ENCODE assay signal across 8 cellular contexts in genomic region chr3:15332405-15333098, GRCh38. TPM values are rescaled to one million over a fixed set of nuclear protein-coding genes. Genes with fewer than 3 reads are reported as not detected.
DNase-seq lines count a peak whose midpoint lies in the region; ATAC-seq and TF ChIP-seq lines count a peak whose summit lies in the region.

SH3BP5 (minus strand) TSS chr3:15332586; CDS start chr3:15332408, 178 bp downstream.

- ATAC-seq in GM19035 (IDR thresholded peaks at IDR 0.05; ENCODE audit: unreplicated experiment) (peak; percentile 76), HG03196 (IDR thresholded peaks at IDR 0.05; ENCODE audit: unreplicated experiment) (peak; percentile 83), esophagus mucosa (peak; percentile 82)
- peak; percentile 91 for ATAC-seq in stimulated activated effector memory CD8-positive, alpha-beta T cell treated with anti-CD3 and anti-CD28 coated beads, Interleukin-12 subunit alpha, Interleukin-12 subunit beta, amount 100 ng/mL, for 72 hours

- POLR2A ChIA-PET in PC-9 (lab: Charles Lee; ENCODE audit: unreplicated experiment) = interaction anchor here (0.5 to 0.6 kb wide), 4 partner anchors 10 to 112 kb away, joined by 3 to 11 read pairs (median 4); no protein-coding TSS in a partner anchor

- H3K9me2 ChIP-seq in PC-9 (ENCODE audit: insufficient read depth) = no peaks in the 10 kb centered on the region

- H3F3A ChIP-seq in PC-9 (ENCODE audit: insufficient read depth, low read depth) = peaks cover 17% of the 10 kb centered on the region

- CTCF ChIA-PET in PC-9 (lab: Charles Lee) = interaction anchor here (0.6 to 1.9 kb wide), 4 partner anchors 15 to 216 kb away, joined by 3 to 10 read pairs (median 5); no protein-coding TSS in a partner anchor

- peaks cover 40% of the 10 kb centered on the region for H3K4me1 Mint-ChIP-seq in stimulated activated effector memory CD8-positive, alpha-beta T cell treated with anti-CD3 and anti-CD28 coated beads, Interleukin-12 subunit alpha, Interleukin-12 subunit beta, amount 100 ng/mL, for 72 hours

- peak; percentile 79 for DNase-seq in Ammon's horn (ENCODE audit: low spot score)
- peak; percentile 36 to 76 for DNase-seq in PC-9
- DNase-seq in activated T-cell treated with anti-CD3 and anti-CD28 coated beads, Interleukin-2, amount 50 U/mL, for 48 hours = peak; percentile 81 to 86
- DNase-seq in stimulated activated effector memory CD8-positive, alpha-beta T cell treated with anti-CD3 and anti-CD28 coated beads, Interleukin-12 subunit alpha, Interleukin-12 subunit beta, amount 100 ng/mL, for 72 hours (ENCODE audit: low spot score in 2 of 2) = peak in 1 of 2 donors; percentile 69

- H3K27me3 ChIP-seq in PC-9 (ENCODE audit: insufficient read depth, low read depth) (no peaks in the 10 kb centered on the region), muscle layer of colon (ENCODE audit: control insufficient read depth in 1 of 2, insufficient read depth in 2 of 2, low read length in 2 of 2) (no peaks in the 10 kb centered on the region)

- peak within 1 kb of the TSS; percentile 43; the same call in 1 of the 2 replicates for H3K27ac ChIP-seq in PC-9
- peak within 1 kb of the TSS; percentile 69 for H3K27ac ChIP-seq in muscle layer of colon (ENCODE audit: low read depth, low read length)

- H3K4me2 ChIP-seq in PC-9 = peak within 1 kb of the TSS; percentile 95

- peak; percentile 69 for TF ChIP-seq CTCF in PC-9 (conservative IDR thresholded peaks at IDR 0.05)

- BruUV-seq in PC-9 (replicated peaks; lab: Mats Ljungman, UMichigan) = TSS peak; percentile 54

- H3K9me3 ChIP-seq in PC-9 (ENCODE audit: insufficient read depth, low read depth) = no peaks in the 10 kb centered on the region
- no peaks in the 10 kb centered on the region for H3K9me3 ChIP-seq in muscle layer of colon (ENCODE audit: low read length)

- peak within 1 kb of the TSS; percentile 95 for H3K4me3 ChIP-seq in PC-9
- H3K4me3 ChIP-seq in muscle layer of colon (ENCODE audit: low read depth in 1 of 2, low read length in 2 of 2) = peak within 1 kb of the TSS; percentile 71 to 81

- peaks cover 36% of the 10 kb centered on the region for H3K79me2 ChIP-seq in PC-9 (ENCODE audit: low read depth)

- no peaks in the 10 kb centered on the region for H3K36me3 ChIP-seq in PC-9 (ENCODE audit: low read depth)
- no peaks in the 10 kb centered on the region for H3K36me3 ChIP-seq in muscle layer of colon (ENCODE audit: insufficient read depth, low read length)

- peaks cover 68% of the 10 kb centered on the region for H3K4me1 ChIP-seq in PC-9 (replicated peaks; ENCODE audit: insufficient read depth)
- peaks cover 14% of the 10 kb centered on the region for H3K4me1 ChIP-seq in muscle layer of colon (ENCODE audit: insufficient read depth, low read length)

- peak within 1 kb of the TSS; percentile 40 for H3K9ac ChIP-seq in muscle layer of colon (ENCODE audit: low read length)

- intact Hi-C loops in PC-9 (cut with micrococcal nuclease; ENCODE audit: unreplicated experiment) = loop anchor here (1.0 to 2.0 kb wide), 2 partner anchors 46 to 64 kb away; no protein-coding TSS in a partner anchor

- no peaks in the 10 kb centered on the region for H4K20me1 ChIP-seq in PC-9 (ENCODE audit: insufficient read depth)

- peaks cover 23% of the 10 kb centered on the region for H3K36me3 Mint-ChIP-seq in stimulated activated effector memory CD8-positive, alpha-beta T cell treated with anti-CD3 and anti-CD28 coated beads, Interleukin-12 subunit alpha, Interleukin-12 subunit beta, amount 100 ng/mL, for 72 hours

- peak within 1 kb of the TSS; percentile 91 for H3K4me3 Mint-ChIP-seq in stimulated activated effector memory CD8-positive, alpha-beta T cell treated with anti-CD3 and anti-CD28 coated beads, Interleukin-12 subunit alpha, Interleukin-12 subunit beta, amount 100 ng/mL, for 72 hours

- H3K9me3 Mint-ChIP-seq in stimulated activated effector memory CD8-positive, alpha-beta T cell treated with anti-CD3 and anti-CD28 coated beads, Interleukin-12 subunit alpha, Interleukin-12 subunit beta, amount 100 ng/mL, for 72 hours = no peaks in the 10 kb centered on the region

- H3K27ac Mint-ChIP-seq in stimulated activated effector memory CD8-positive, alpha-beta T cell treated with anti-CD3 and anti-CD28 coated beads, Interleukin-12 subunit alpha, Interleukin-12 subunit beta, amount 100 ng/mL, for 72 hours = peak within 1 kb of the TSS; percentile 91

- H2AFZ ChIP-seq in PC-9 = peak within 1 kb of the TSS; percentile 85

RNA-seq across cellular contexts. Expression of gene SH3BP5, which starts in this region (rescaled TPM):
- 31.6 and 39.3 TPM in 2 replicates for total RNA-seq in PC-9 (2021)
- total RNA-seq in esophagus mucosa = 9.3 TPM
